Comparison of ENCODE assay signal across 2 cellular contexts in the genomic region with DNA sequence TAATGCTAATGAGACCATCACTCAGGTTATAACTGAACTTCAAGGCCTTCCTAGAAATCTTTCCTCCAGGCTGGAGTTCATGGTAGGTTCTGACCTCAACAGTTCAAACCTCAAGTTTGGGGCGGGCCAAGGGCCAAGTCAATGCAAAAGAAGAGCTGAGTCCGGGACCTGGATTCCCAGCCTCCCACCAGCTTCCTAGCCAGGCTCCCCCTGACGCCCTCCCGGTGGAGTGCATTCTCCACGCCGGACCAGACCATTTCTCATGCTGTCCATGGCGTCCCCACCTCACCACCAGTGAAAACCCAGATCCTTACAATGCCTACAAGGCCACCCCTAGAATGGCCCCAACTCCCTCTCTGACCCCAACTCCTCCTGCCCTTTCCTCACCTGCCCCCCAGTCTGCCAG.
TF ChIP-seq lines count a peak whose summit lies in the region.

No MANE protein-coding gene starts in this region.

TF ChIP-seq in HepG2, 621 proteins besides CTCF, POLR2A, EP300 and RAD21 (continued from another document):
- peak; percentile 26; the same call in 1 of the 2 replicates for TF ChIP-seq CHD4 (IDR thresholded peaks at IDR 0.05; ENCODE audit: borderline replicate concordance, low read length)
- TF ChIP-seq, protein P1, sequence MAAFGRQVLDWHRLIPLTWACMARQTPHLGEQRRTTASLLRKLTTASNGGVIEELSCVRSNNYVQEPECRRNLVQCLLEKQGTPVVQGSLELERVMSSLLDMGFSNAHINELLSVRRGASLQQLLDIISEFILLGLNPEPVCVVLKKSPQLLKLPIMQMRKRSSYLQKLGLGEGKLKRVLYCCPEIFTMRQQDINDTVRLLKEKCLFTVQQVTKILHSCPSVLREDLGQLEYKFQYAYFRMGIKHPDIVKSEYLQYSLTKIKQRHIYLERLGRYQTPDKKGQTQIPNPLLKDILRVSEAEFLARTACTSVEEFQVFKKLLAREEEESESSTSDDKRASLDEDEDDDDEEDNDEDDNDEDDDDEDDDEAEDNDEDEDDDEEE (CRISPR knock-in tag; IDR thresholded peaks at IDR 0.05): 0 out of 2 replicates have a peak, but pooled peaks have one; percentile 60

TF ChIP-seq in WTC11, 78 proteins besides CTCF, POLR2A, EP300 and RAD21 (continued from another document):
- TF ChIP-seq, protein P2, sequence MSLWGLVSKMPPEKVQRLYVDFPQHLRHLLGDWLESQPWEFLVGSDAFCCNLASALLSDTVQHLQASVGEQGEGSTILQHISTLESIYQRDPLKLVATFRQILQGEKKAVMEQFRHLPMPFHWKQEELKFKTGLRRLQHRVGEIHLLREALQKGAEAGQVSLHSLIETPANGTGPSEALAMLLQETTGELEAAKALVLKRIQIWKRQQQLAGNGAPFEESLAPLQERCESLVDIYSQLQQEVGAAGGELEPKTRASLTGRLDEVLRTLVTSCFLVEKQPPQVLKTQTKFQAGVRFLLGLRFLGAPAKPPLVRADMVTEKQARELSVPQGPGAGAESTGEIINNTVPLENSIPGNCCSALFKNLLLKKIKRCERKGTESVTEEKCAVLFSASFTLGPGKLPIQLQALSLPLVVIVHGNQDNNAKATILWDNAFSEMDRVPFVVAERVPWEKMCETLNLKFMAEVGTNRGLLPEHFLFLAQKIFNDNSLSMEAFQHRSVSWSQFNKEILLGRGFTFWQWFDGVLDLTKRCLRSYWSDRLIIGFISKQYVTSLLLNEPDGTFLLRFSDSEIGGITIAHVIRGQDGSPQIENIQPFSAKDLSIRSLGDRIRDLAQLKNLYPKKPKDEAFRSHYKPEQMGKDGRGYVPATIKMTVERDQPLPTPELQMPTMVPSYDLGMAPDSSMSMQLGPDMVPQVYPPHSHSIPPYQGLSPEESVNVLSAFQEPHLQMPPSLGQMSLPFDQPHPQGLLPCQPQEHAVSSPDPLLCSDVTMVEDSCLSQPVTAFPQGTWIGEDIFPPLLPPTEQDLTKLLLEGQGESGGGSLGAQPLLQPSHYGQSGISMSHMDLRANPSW (CRISPR knock-in tag; conservative IDR thresholded peaks at IDR 0.05; ENCODE audit: low read depth): no peak
- no peak for TF ChIP-seq ZBTB21 (CRISPR knock-in tag; IDR thresholded peaks at IDR 0.05; ENCODE audit: borderline replicate concordance)
- no peak for TF ChIP-seq NR2C2 (CRISPR knock-in tag; IDR thresholded peaks at IDR 0.05)
- TF ChIP-seq, protein P3, sequence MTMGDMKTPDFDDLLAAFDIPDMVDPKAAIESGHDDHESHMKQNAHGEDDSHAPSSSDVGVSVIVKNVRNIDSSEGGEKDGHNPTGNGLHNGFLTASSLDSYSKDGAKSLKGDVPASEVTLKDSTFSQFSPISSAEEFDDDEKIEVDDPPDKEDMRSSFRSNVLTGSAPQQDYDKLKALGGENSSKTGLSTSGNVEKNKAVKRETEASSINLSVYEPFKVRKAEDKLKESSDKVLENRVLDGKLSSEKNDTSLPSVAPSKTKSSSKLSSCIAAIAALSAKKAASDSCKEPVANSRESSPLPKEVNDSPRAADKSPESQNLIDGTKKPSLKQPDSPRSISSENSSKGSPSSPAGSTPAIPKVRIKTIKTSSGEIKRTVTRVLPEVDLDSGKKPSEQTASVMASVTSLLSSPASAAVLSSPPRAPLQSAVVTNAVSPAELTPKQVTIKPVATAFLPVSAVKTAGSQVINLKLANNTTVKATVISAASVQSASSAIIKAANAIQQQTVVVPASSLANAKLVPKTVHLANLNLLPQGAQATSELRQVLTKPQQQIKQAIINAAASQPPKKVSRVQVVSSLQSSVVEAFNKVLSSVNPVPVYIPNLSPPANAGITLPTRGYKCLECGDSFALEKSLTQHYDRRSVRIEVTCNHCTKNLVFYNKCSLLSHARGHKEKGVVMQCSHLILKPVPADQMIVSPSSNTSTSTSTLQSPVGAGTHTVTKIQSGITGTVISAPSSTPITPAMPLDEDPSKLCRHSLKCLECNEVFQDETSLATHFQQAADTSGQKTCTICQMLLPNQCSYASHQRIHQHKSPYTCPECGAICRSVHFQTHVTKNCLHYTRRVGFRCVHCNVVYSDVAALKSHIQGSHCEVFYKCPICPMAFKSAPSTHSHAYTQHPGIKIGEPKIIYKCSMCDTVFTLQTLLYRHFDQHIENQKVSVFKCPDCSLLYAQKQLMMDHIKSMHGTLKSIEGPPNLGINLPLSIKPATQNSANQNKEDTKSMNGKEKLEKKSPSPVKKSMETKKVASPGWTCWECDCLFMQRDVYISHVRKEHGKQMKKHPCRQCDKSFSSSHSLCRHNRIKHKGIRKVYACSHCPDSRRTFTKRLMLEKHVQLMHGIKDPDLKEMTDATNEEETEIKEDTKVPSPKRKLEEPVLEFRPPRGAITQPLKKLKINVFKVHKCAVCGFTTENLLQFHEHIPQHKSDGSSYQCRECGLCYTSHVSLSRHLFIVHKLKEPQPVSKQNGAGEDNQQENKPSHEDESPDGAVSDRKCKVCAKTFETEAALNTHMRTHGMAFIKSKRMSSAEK (CRISPR knock-in tag; IDR thresholded peaks at IDR 0.05; ENCODE audit: borderline replicate concordance): no peak
- no peak for TF ChIP-seq TCF7 (CRISPR knock-in tag; IDR thresholded peaks at IDR 0.05; ENCODE audit: low read depth)
- TF ChIP-seq ZNF423 (CRISPR knock-in tag; IDR thresholded peaks at IDR 0.05): no peak
- no peak for TF ChIP-seq ZNF121 (CRISPR knock-in tag; IDR thresholded peaks at IDR 0.05)
- TF ChIP-seq, protein P4, sequence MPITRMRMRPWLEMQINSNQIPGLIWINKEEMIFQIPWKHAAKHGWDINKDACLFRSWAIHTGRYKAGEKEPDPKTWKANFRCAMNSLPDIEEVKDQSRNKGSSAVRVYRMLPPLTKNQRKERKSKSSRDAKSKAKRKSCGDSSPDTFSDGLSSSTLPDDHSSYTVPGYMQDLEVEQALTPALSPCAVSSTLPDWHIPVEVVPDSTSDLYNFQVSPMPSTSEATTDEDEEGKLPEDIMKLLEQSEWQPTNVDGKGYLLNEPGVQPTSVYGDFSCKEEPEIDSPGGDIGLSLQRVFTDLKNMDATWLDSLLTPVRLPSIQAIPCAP (CRISPR knock-in tag; IDR thresholded peaks at IDR 0.05): no peak
- no peak for TF ChIP-seq FOXJ3 (CRISPR knock-in tag; IDR thresholded peaks at IDR 0.05; ENCODE audit: borderline replicate concordance)
- TF ChIP-seq, protein P5, sequence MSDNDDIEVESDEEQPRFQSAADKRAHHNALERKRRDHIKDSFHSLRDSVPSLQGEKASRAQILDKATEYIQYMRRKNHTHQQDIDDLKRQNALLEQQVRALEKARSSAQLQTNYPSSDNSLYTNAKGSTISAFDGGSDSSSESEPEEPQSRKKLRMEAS (CRISPR knock-in tag; IDR thresholded peaks at IDR 0.05): no peak
- TF ChIP-seq ZNF396 (CRISPR knock-in tag; IDR thresholded peaks at IDR 0.05; ENCODE audit: borderline replicate concordance): no peak
- TF ChIP-seq IRF2 (CRISPR knock-in tag; IDR thresholded peaks at IDR 0.05; ENCODE audit: borderline replicate concordance, low read depth): no peak
- TF ChIP-seq FOXP1 (CRISPR knock-in tag; IDR thresholded peaks at IDR 0.05; ENCODE audit: borderline replicate concordance): no peak
